1 cellular context compared by ENCODE assay signal in the genomic region with DNA sequence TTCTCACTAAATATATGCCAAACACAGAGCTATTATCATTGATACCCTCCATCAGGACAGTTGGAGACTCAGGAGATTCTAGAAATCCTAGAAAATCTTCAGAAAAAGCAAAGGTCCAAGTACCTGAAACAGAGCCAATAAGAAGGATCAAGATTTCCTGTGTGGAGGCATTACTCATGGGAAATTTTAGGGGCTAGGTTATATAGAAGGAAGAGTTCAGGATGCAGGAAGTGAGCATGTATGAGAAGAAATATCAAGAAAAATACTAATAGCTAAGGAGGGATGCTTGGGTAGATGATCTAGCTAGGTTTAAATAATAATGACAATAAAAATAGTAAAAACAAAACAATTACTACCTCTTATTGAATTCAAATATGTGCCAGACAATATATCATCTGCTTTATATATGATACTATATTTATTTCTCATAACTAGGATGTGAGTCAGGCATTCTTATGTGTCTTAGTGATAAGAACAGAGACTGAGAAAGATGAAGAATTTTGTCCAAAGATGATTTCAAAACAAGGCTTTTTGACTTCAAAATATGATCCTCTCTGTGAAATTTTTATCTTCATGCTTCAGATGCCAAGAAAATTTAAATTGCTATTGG.
TF ChIP-seq lines count a peak whose summit lies in the region.

No MANE protein-coding gene starts in this region.

TF ChIP-seq in K562, 482 proteins besides CTCF, POLR2A, EP300 and RAD21 (continued from another document):
- no peak for TF ChIP-seq ETV1 (tag; conservative IDR thresholded peaks at IDR 0.05; ENCODE audit: low read depth)
- TF ChIP-seq, protein P1, sequence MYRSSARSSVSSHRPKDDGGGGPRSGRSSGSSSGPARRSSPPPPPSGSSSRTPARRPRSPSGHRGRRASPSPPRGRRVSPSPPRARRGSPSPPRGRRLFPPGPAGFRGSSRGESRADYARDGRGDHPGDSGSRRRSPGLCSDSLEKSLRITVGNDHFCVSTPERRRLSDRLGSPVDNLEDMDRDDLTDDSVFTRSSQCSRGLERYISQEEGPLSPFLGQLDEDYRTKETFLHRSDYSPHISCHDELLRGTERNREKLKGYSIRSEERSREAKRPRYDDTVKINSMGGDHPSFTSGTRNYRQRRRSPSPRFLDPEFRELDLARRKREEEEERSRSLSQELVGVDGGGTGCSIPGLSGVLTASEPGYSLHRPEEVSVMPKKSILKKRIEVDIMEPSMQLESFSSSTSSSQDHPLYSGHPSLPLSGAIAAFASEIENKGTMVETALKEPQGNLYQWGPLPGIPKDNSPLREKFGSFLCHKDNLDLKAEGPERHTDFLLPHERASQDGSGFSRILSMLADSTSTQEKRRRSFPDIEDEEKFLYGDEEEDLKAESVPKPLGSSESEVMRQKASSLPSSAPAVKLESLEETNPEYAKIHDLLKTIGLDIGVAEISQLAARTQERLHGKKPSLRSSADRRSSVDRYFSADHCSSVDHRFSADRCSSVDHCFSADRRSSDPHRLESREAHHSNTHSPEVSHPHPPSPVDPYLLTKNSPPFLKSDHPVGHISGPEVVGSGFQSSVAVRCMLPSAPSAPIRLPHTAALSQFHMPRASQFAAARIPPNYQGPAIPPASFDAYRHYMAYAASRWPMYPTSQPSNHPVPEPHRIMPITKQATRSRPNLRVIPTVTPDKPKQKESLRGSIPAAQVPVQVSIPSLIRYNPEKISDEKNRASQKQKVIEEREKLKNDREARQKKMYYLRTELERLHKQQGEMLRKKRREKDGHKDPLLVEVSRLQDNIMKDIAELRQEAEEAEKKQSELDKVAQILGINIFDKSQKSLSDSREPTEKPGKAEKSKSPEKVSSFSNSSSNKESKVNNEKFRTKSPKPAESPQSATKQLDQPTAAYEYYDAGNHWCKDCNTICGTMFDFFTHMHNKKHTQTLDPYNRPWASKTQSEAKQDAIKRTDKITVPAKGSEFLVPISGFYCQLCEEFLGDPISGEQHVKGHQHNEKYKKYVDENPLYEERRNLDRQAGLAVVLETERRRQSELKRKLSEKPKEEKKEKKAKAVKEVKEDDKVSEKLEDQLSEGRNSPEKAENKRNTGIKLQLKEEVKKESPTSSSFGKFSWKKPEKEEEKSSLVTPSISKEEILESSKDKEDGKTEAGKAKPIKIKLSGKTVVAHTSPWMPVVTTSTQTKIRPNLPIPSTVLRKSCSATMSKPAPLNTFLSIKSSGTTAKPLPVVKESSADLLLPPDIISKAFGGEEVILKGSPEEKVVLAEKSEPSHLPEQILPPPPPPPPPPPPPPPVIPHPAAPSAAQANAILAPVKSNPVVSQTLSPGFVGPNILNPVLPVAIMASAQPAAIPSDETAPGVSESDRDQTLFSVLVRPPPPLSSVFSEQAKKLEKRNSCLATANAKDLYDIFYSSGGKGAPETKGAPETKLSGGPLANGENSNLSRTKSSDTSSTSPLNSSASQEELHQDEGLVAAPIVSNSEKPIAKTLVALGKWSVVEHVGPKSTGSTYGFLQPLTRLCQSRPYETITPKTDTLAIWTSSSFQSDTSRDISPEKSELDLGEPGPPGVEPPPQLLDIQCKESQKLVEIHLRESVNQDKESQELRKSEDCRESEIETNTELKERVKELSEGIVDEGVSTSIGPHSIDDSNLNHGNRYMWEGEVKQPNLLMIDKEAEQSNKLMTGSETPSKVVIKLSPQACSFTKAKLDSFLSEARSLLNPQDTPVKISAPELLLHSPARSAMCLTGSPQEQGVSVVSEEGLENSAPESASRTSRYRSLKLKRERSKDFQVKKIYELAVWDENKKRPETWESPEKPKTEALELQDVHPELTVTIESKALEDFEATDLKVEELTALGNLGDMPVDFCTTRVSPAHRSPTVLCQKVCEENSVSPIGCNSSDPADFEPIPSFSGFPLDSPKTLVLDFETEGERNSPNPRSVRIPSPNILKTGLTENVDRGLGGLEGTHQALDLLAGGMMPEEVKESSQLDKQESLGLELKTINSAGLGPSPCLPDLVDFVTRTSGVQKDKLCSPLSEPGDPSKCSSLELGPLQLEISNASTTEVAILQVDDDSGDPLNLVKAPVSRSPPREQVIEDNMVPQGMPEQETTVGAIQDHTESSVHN (IDR thresholded peaks at IDR 0.05; ENCODE audit: borderline replicate concordance in 1 of 2, low read depth in 1 of 2), result no peak
- TF ChIP-seq ZNF695 (CRISPR knock-in tag; IDR thresholded peaks at IDR 0.05), result no peak
- TF ChIP-seq, protein P2, sequence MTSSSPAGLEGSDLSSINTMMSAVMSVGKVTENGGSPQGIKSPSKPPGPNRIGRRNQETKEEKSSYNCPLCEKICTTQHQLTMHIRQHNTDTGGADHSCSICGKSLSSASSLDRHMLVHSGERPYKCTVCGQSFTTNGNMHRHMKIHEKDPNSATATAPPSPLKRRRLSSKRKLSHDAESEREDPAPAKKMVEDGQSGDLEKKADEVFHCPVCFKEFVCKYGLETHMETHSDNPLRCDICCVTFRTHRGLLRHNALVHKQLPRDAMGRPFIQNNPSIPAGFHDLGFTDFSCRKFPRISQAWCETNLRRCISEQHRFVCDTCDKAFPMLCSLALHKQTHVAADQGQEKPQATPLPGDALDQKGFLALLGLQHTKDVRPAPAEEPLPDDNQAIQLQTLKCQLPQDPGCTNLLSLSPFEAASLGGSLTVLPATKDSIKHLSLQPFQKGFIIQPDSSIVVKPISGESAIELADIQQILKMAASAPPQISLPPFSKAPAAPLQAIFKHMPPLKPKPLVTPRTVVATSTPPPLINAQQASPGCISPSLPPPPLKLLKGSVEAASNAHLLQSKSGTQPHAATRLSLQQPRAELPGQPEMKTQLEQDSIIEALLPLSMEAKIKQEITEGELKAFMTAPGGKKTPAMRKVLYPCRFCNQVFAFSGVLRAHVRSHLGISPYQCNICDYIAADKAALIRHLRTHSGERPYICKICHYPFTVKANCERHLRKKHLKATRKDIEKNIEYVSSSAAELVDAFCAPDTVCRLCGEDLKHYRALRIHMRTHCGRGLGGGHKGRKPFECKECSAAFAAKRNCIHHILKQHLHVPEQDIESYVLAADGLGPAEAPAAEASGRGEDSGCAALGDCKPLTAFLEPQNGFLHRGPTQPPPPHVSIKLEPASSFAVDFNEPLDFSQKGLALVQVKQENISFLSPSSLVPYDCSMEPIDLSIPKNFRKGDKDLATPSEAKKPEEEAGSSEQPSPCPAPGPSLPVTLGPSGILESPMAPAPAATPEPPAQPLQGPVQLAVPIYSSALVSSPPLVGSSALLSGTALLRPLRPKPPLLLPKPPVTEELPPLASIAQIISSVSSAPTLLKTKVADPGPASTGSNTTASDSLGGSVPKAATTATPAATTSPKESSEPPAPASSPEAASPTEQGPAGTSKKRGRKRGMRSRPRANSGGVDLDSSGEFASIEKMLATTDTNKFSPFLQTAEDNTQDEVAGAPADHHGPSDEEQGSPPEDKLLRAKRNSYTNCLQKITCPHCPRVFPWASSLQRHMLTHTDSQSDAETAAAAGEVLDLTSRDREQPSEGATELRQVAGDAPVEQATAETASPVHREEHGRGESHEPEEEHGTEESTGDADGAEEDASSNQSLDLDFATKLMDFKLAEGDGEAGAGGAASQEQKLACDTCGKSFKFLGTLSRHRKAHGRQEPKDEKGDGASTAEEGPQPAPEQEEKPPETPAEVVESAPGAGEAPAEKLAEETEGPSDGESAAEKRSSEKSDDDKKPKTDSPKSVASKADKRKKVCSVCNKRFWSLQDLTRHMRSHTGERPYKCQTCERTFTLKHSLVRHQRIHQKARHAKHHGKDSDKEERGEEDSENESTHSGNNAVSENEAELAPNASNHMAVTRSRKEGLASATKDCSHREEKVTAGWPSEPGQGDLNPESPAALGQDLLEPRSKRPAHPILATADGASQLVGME (CRISPR knock-in tag; IDR thresholded peaks at IDR 0.05), result no peak
- TF ChIP-seq NFE2L1 (tag; IDR thresholded peaks at IDR 0.05; ENCODE audit: borderline replicate concordance, low read depth), result no peak
- no peak for TF ChIP-seq PHTF2 (CRISPR knock-in tag; IDR thresholded peaks at IDR 0.05)
- no peak for TF ChIP-seq RBM15 (IDR thresholded peaks at IDR 0.05; ENCODE audit: insufficient read depth, low read length)
- TF ChIP-seq TEAD4 (IDR thresholded peaks at IDR 0.05; ENCODE audit: low read length), result no peak
- TF ChIP-seq TEAD4 (CRISPR knock-in tag; IDR thresholded peaks at IDR 0.05; ENCODE audit: borderline replicate concordance), result no peak
- no peak for TF ChIP-seq SIRT6 (IDR thresholded peaks at IDR 0.05; ENCODE audit: low read depth, low read length)
- TF ChIP-seq, protein P3, sequence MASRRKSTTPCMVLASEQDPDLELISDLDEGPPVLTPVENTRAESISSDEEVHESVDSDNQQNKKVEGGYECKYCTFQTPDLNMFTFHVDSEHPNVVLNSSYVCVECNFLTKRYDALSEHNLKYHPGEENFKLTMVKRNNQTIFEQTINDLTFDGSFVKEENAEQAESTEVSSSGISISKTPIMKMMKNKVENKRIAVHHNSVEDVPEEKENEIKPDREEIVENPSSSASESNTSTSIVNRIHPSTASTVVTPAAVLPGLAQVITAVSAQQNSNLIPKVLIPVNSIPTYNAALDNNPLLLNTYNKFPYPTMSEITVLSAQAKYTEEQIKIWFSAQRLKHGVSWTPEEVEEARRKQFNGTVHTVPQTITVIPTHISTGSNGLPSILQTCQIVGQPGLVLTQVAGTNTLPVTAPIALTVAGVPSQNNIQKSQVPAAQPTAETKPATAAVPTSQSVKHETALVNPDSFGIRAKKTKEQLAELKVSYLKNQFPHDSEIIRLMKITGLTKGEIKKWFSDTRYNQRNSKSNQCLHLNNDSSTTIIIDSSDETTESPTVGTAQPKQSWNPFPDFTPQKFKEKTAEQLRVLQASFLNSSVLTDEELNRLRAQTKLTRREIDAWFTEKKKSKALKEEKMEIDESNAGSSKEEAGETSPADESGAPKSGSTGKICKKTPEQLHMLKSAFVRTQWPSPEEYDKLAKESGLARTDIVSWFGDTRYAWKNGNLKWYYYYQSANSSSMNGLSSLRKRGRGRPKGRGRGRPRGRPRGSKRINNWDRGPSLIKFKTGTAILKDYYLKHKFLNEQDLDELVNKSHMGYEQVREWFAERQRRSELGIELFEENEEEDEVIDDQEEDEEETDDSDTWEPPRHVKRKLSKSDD (conservative IDR thresholded peaks at IDR 0.05; ENCODE audit: low read length), result no peak
- TF ChIP-seq TAF15 (IDR thresholded peaks at IDR 0.05; ENCODE audit: low read depth, low read length), result no peak
TF ChIP-seq in K562: peak in this region for 0.
